Comparison of ENCODE assay signal across 19 cellular contexts in genomic region chr12:95997276-95997675, GRCh38. TPM values are rescaled to one million over a fixed set of nuclear protein-coding genes. Genes with fewer than 3 reads are reported as not detected.
DNase-seq lines count a peak whose midpoint lies in the region; ATAC-seq and TF ChIP-seq lines count a peak whose summit lies in the region.
"Had no signal": no experiment of that assay in that cellular context is flagged by ENCODE, and none has a peak within 500 bp of the region (broad histone marks: within the 10 kb centered on the region; RNA-seq: fewer than 3 reads in every experiment).

No MANE protein-coding gene starts in this region.

- H3K27me3 ChIP-seq in HL-60 (ENCODE audit: insufficient read depth, poor library complexity, severe bottlenecking) (no peaks in the 10 kb centered on the region), endodermal cell (ENCODE audit: control insufficient read depth, insufficient read depth, low read length, poor library complexity, severe bottlenecking) (no peaks in the 10 kb centered on the region), right lobe of liver (no peaks in the 10 kb centered on the region), neuronal stem cell (ENCODE audit: control insufficient read depth in 3 of 3, insufficient read depth in 3 of 3, low read depth in 1 of 3, low read length in 3 of 3) (no peaks in the 10 kb centered on the region)

- no peak for TF ChIP-seq CTCF in HL-60 (IDR thresholded peaks at IDR 0.05; ENCODE audit: insufficient read depth, low read length)
- TF ChIP-seq CTCF in endodermal cell (conservative IDR thresholded peaks at IDR 0.05), result no peak
- TF ChIP-seq CTCF in right lobe of liver (IDR thresholded peaks at IDR 0.05), result no peak

- H3K14ac ChIP-seq in neuronal stem cell (ENCODE audit: low read length), result no peak overlapping the region

- no peak overlapping the region for H4K91ac ChIP-seq in neuronal stem cell (ENCODE audit: low read depth, low read length, poor library complexity)

- no peaks in the 10 kb centered on the region for H3K79me1 ChIP-seq in neuronal stem cell (ENCODE audit: low read depth, low read length)

- WGBS in endodermal cell (ENCODE audit: insufficient coverage in 1 of 2, insufficient read length in 1 of 2), 2 experiments, result 85 to 100% methylated on average over 1 to 3 of the region's 3 CpGs
- WGBS in right lobe of liver (ENCODE audit: insufficient coverage, low coverage, low lambda C conversion rate, missing lambda C conversion rate), result 77% methylated on average over 3 of the region's 3 CpGs
- no CpG with 5 or more reads among the region's 3 CpGs for WGBS in neuronal stem cell (ENCODE audit: extremely low coverage in 2 of 2, insufficient read length in 2 of 2, insufficient replicate concordance in 1 of 2), 2 donors

- H2AK5ac ChIP-seq in neuronal stem cell (ENCODE audit: low read depth, low read length), result no peak overlapping the region

- no peak overlapping the region for H2BK15ac ChIP-seq in neuronal stem cell (ENCODE audit: low read length)

- no peak overlapping the region for H3K23ac ChIP-seq in neuronal stem cell (ENCODE audit: low read depth, low read length, poor library complexity)

- peaks cover 8% of the 10 kb centered on the region for H3K36me3 Mint-ChIP-seq in activated CD4-positive, alpha-beta T cell treated with anti-CD3 and anti-CD28 coated beads, Interleukin-2, amount 10 ng/mL, durations not matched to agents 24 days and 14 days (ENCODE audit: low read depth)
- peaks cover 10% of the 10 kb centered on the region for H3K36me3 Mint-ChIP-seq in endodermal cell (ENCODE audit: low read depth)

- no peak overlapping the region for H3K4me3 Mint-ChIP-seq in activated CD4-positive, alpha-beta T cell treated with anti-CD3 and anti-CD28 coated beads, Interleukin-2, amount 10 ng/mL, durations not matched to agents 24 days and 14 days
- H3K4me3 Mint-ChIP-seq in endodermal cell, result no peak overlapping the region
- H3K4me3 Mint-ChIP-seq: CD8-positive, alpha-beta T cell; GM23338 had no signal

- H3K9me3 Mint-ChIP-seq in activated CD4-positive, alpha-beta T cell treated with anti-CD3 and anti-CD28 coated beads, Interleukin-2, amount 10 ng/mL, durations not matched to agents 24 days and 14 days, result no peaks in the 10 kb centered on the region
- no peaks in the 10 kb centered on the region for H3K9me3 Mint-ChIP-seq in endodermal cell
- H3K9me3 Mint-ChIP-seq: CD8-positive, alpha-beta T cell; GM23338 had no signal

- no peak for TF ChIP-seq POLR2A in right lobe of liver (IDR thresholded peaks at IDR 0.05)

- no peak overlapping the region for H3K4me3 ChIP-seq in HL-60 (replicated peaks; ENCODE audit: insufficient read depth, low read length)
- H3K4me3 ChIP-seq in endodermal cell (ENCODE audit: low read length), result no peak overlapping the region
- H3K4me3 ChIP-seq in right lobe of liver, result peak overlapping the region in 1 of 3 donors; percentile 34
- no peak overlapping the region for H3K4me3 ChIP-seq in neuronal stem cell (ENCODE audit: low read length in 2 of 2)
- H3K4me3 ChIP-seq: A549, GM23338 had no signal

- H3K4me1 ChIP-seq in endodermal cell (ENCODE audit: control insufficient read depth, insufficient read depth, low read length), result no peaks in the 10 kb centered on the region
- peaks cover 0 to 24% (median 3%) of the 10 kb centered on the region in 4 donors for H3K4me1 ChIP-seq in right lobe of liver
- H3K4me1 ChIP-seq in neuronal stem cell (ENCODE audit: control insufficient read depth in 2 of 2, insufficient read depth in 1 of 2, low read depth in 1 of 2, low read length in 2 of 2), result no peaks in the 10 kb centered on the region

- no peak overlapping the region for H3K4me2 ChIP-seq in neuronal stem cell (ENCODE audit: insufficient read depth, low read length, poor library complexity, severe bottlenecking)
- H3K4me2 ChIP-seq: GM23338 had no signal

- H3K36me3 ChIP-seq in endodermal cell (ENCODE audit: control insufficient read depth, insufficient read depth, low read length), result peaks cover 13% of the 10 kb centered on the region
- H3K36me3 ChIP-seq in right lobe of liver, result peaks cover 0 to 26% (median 5%) of the 10 kb centered on the region in 4 donors
- H3K36me3 ChIP-seq in neuronal stem cell (replicated peaks in 1 of 2; ENCODE audit: control insufficient read depth in 2 of 2, insufficient read depth in 2 of 2, low read length in 2 of 2), result peaks cover 0 to 20% of the 10 kb centered on the region in 2 donors

- peaks cover 9% of the 10 kb centered on the region for H3K4me1 Mint-ChIP-seq in activated CD4-positive, alpha-beta T cell treated with anti-CD3 and anti-CD28 coated beads, Interleukin-2, amount 10 ng/mL, durations not matched to agents 24 days and 14 days
- no peaks in the 10 kb centered on the region for H3K4me1 Mint-ChIP-seq in endodermal cell

- intact Hi-C loops in activated CD4-positive, alpha-beta T cell treated with anti-CD3 and anti-CD28 coated beads, Interleukin-2, amount 10 ng/mL, durations not matched to agents 24 days and 14 days (cut with micrococcal nuclease), result no loop called here
- intact Hi-C loops in right lobe of liver (cut with DNase I), result loop anchor here in 1 of 2 donors (5.0 to 10.0 kb wide), 2 partner anchors 80 to 432 kb away; no protein-coding TSS in a partner anchor

- no peak overlapping the region for H2AFZ ChIP-seq in neuronal stem cell (ENCODE audit: low read length)
- H2AFZ ChIP-seq: GM23338 had no signal

- H3K27me3 Mint-ChIP-seq in activated CD4-positive, alpha-beta T cell treated with anti-CD3 and anti-CD28 coated beads, Interleukin-2, amount 10 ng/mL, durations not matched to agents 24 days and 14 days, result peaks cover 5% of the 10 kb centered on the region
- H3K27me3 Mint-ChIP-seq in endodermal cell (ENCODE audit: insufficient read depth), result peaks cover 7% of the 10 kb centered on the region

- ATAC-seq in right lobe of liver, result no peak
- no peak for ATAC-seq in HG02623 (IDR thresholded peaks at IDR 0.05; ENCODE audit: unreplicated experiment)
- ATAC-seq: A549; CD8-positive, alpha-beta T cell; GM23338 had no signal

- H3K27ac Mint-ChIP-seq in activated CD4-positive, alpha-beta T cell treated with anti-CD3 and anti-CD28 coated beads, Interleukin-2, amount 10 ng/mL, durations not matched to agents 24 days and 14 days, result peak overlapping the region; percentile 20
- H3K27ac Mint-ChIP-seq in endodermal cell, result no peak overlapping the region
- H3K27ac Mint-ChIP-seq: CD8-positive, alpha-beta T cell; GM23338 had no signal

- no peak overlapping the region for H3K9ac ChIP-seq in endodermal cell (ENCODE audit: extremely low read depth, low read length, poor library complexity, severe bottlenecking)
- no peak overlapping the region for H3K9ac ChIP-seq in neuronal stem cell (ENCODE audit: low read depth, low read length, poor library complexity)

- H3K18ac ChIP-seq in neuronal stem cell (ENCODE audit: low read length), result no peak overlapping the region

- no peaks in the 10 kb centered on the region for H3K9me3 ChIP-seq in endodermal cell (ENCODE audit: control insufficient read depth, low read length)
- no peaks in the 10 kb centered on the region for H3K9me3 ChIP-seq in right lobe of liver
- no peaks in the 10 kb centered on the region for H3K9me3 ChIP-seq in neuronal stem cell (replicated peaks in 1 of 2; ENCODE audit: control insufficient read depth in 2 of 2, insufficient read depth in 1 of 2, low read depth in 1 of 2, low read length in 2 of 2)
- H3K9me3 ChIP-seq: A549 had no signal

- H4K8ac ChIP-seq in neuronal stem cell (ENCODE audit: low read depth, low read length), result no peak overlapping the region

- no peak overlapping the region for H2BK5ac ChIP-seq in neuronal stem cell (ENCODE audit: low read length)

- H3K27ac ChIP-seq in HL-60 (replicated peaks), result peak overlapping the region; percentile 21
- no peak overlapping the region for H3K27ac ChIP-seq in endodermal cell (ENCODE audit: low read depth, low read length)
- H3K27ac ChIP-seq in right lobe of liver, result peak overlapping the region in 2 of 3 donors; percentile 82 to 89
- H3K27ac ChIP-seq in neuronal stem cell (replicated peaks; ENCODE audit: low read length), result no peak overlapping the region
- H3K27ac ChIP-seq: 22Rv1 had no signal

- no peak overlapping the region for H3K4ac ChIP-seq in neuronal stem cell (ENCODE audit: low read length)

- no peak for DNase-seq in activated CD4-positive, alpha-beta T cell treated with anti-CD3 and anti-CD28 coated beads, Interleukin-2, amount 10 ng/mL, durations not matched to agents 24 days and 14 days
- no peak for DNase-seq in activated CD4-positive, alpha-beta T cell treated with anti-CD3 and anti-CD28 coated beads for 4 hours
- DNase-seq in HL-60 (ENCODE audit: low read depth in 1 of 2, low spot score in 1 of 2), result no peak
- peak; percentile 33 for DNase-seq in endodermal cell
- DNase-seq in right lobe of liver, result peak in 1 of 3 donors; percentile 41
- DNase-seq in NCI-H774 (lab: John Stamatoyannopoulos, UW), result no peak
- no peak for DNase-seq in neuronal stem cell (ENCODE audit: low spot score)
- DNase-seq: AML-193; Calu3; CD8-positive, alpha-beta T cell; DMS79 treated with DMSO at 0.1 percent for 48 hours; GF-D8; IMR-90 had no signal

- H2BK12ac ChIP-seq in neuronal stem cell (ENCODE audit: low read length), result no peak overlapping the region

- no peak overlapping the region for H2BK120ac ChIP-seq in neuronal stem cell (ENCODE audit: low read depth, low read length)

RNA-seq across cellular contexts. Expression of gene HAL, which starts 1.1 kb away (rescaled TPM):
- total RNA-seq in activated CD4-positive, alpha-beta T cell treated with anti-CD3 and anti-CD28 coated beads, Interleukin-2, amount 10 ng/mL, durations not matched to agents 24 days and 14 days, result 0.09 and 0.38 TPM in 2 replicates
- total RNA-seq in endodermal cell (under 1 TPM; 0.31 to 0.49 TPM), right lobe of liver (100 to 1,000 TPM in 5 of 6 experiments, 10 to 100 TPM in 1; 95.8 to 190 (median 174) TPM)
- polyA plus RNA-seq in endodermal cell (2013, experiment 1 of 2), result not detected
- polyA plus RNA-seq in endodermal cell (2013, experiment 2 of 2), result 0.33 TPM
- polyA plus RNA-seq in neuronal stem cell (2013, experiment 1 of 2), result 0.04 TPM
- 0.15 TPM for polyA plus RNA-seq in neuronal stem cell (2013, experiment 2 of 2)

RNA-seq across cellular contexts. Expression of gene LTA4H, which starts 38.1 kb away (rescaled TPM):
- 63.4 and 64.1 TPM in 2 replicates for total RNA-seq in activated CD4-positive, alpha-beta T cell treated with anti-CD3 and anti-CD28 coated beads, Interleukin-2, amount 10 ng/mL, durations not matched to agents 24 days and 14 days
- total RNA-seq in endodermal cell, result 100 to 1,000 TPM; 112 to 141 TPM
- polyA plus RNA-seq in endodermal cell (2013, experiment 1 of 2), result 132 TPM
- polyA plus RNA-seq in endodermal cell (2013, experiment 2 of 2), result 110 TPM
- 10 to 100 TPM; 19.0 to 32.5 (median 27.1) TPM for total RNA-seq in right lobe of liver
- 195 TPM for polyA plus RNA-seq in neuronal stem cell (2013, experiment 1 of 2)
- polyA plus RNA-seq in neuronal stem cell (2013, experiment 2 of 2), result 198 TPM

RNA-seq across cellular contexts. Expression of gene AMDHD1, which starts 54.1 kb away (rescaled TPM):
- 0.21 and 0.54 TPM in 2 replicates for total RNA-seq in activated CD4-positive, alpha-beta T cell treated with anti-CD3 and anti-CD28 coated beads, Interleukin-2, amount 10 ng/mL, durations not matched to agents 24 days and 14 days
- total RNA-seq in endodermal cell, result under 1 TPM; 0.46 to 0.71 TPM
- 0.32 TPM for polyA plus RNA-seq in endodermal cell (2013, experiment 1 of 2)
- polyA plus RNA-seq in endodermal cell (2013, experiment 2 of 2), result 0.17 TPM
- total RNA-seq in right lobe of liver, result 10 to 100 TPM; 41.4 to 97.8 (median 69.1) TPM
- 0.46 TPM for polyA plus RNA-seq in neuronal stem cell (2013, experiment 1 of 2)
- polyA plus RNA-seq in neuronal stem cell (2013, experiment 2 of 2), result 0.62 TPM
- polyA plus RNA-seq: IMR-90 had no signal

RNA-seq across cellular contexts. Expression of gene CCDC38, which starts 54.9 kb away (rescaled TPM):
- not detected in 2 replicates for total RNA-seq in activated CD4-positive, alpha-beta T cell treated with anti-CD3 and anti-CD28 coated beads, Interleukin-2, amount 10 ng/mL, durations not matched to agents 24 days and 14 days
- under 1 TPM; 0.35 TPM for total RNA-seq in endodermal cell
- polyA plus RNA-seq in endodermal cell (2013, experiment 1 of 2), result 0.14 TPM
- not detected for polyA plus RNA-seq in endodermal cell (2013, experiment 2 of 2)
- total RNA-seq in right lobe of liver, result 1 to 10 TPM in 2 of 6 experiments, under 1 TPM in 4; 0.19 to 1.8 (median 0.89) TPM
- polyA plus RNA-seq in neuronal stem cell (2013, experiment 1 of 2), result 0.04 TPM
- 0.06 TPM for polyA plus RNA-seq in neuronal stem cell (2013, experiment 2 of 2)
- total RNA-seq: Calu3; CD8-positive, alpha-beta T cell; GM23338; HT1080; IMR-90 had no signal
- polyA plus RNA-seq: BJ, GM23338, IMR-90 had no signal

Comparison
In these comparisons a context has a peak if more than half of its experiments do, and no peak if none do; other contexts are left out.
1. H3K27ac ChIP-seq: peak in HL-60 (single experiment) and right lobe of liver (2 of 3); none in endodermal cell (single experiment) and neuronal stem cell (single experiment).
2. RNA of gene HAL, which starts 1.1 kb away (total RNA-seq): 95.8 to 190 TPM in right lobe of liver; 0.31 to 0.49 TPM in endodermal cell and 0.09 to 0.38 TPM in activated CD4-positive, alpha-beta T cell treated with anti-CD3 and anti-CD28 coated beads, Interleukin-2, amount 10 ng/mL, durations not matched to agents 24 days and 14 days; every median in the first group is over 10 times any median in the second.
3. RNA of gene AMDHD1, which starts 54.1 kb away (total RNA-seq): 41.4 to 97.8 TPM in right lobe of liver; 0.46 to 0.71 TPM in endodermal cell and 0.21 to 0.54 TPM in activated CD4-positive, alpha-beta T cell treated with anti-CD3 and anti-CD28 coated beads, Interleukin-2, amount 10 ng/mL, durations not matched to agents 24 days and 14 days; every median in the first group is over 10 times any median in the second.